31 cellular contexts compared by ENCODE assay signal in the genomic region with DNA sequence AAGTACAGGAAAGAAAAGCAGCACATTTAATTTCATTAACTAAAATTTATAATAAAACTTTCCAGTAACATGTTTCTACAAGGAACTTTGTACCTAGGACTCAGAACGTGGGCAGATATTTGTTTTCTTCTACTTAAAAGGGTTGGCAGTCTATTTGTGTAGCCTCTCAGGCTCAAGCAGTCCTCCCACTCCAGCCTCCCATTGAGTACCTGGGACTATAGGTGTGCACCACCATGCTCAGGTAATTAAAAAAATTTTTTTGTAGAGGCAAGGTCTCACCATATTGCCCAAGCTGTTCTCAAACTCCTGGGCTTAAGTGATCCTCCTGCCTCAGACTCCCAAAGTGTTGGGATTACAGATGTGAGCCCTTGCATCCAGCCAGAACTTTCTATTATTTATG.
"Had no signal": no experiment of that assay in that cellular context is flagged by ENCODE, and none has a peak within 500 bp of the region (broad histone marks: within the 10 kb centered on the region; RNA-seq: fewer than 3 reads in every experiment).

No MANE protein-coding gene starts in this region.

- H3K27me3 ChIP-seq: neural progenitor cell, ovary, spleen, suprapubic skin, testis, tibial artery, transverse colon, upper lobe of right lung, uterus had no signal

- H3K36me3 ChIP-seq: neural progenitor cell, ovary, uterus had no signal

- H3K27me3 Mint-ChIP-seq: progenitor cell of endocrine pancreas; stimulated activated memory B cell treated with anti-CD40 and anti-IgM and Interleukin-4, amounts not matched to agents 10 μg/mL and 1 μg/mL and 100 μg/mL, for 72 hours; stimulated activated naive CD8-positive, alpha-beta T cell treated with anti-CD3 and anti-CD28 coated beads, Interleukin-15, amount 100 ng/mL, for 72 hours; type B pancreatic cell had no signal

- H3K27ac Mint-ChIP-seq: natural killer cell; nephron; neural progenitor cell; progenitor cell of endocrine pancreas; stimulated activated memory B cell treated with anti-CD40 and anti-IgM and Interleukin-4, amounts not matched to agents 10 μg/mL and 1 μg/mL and 100 μg/mL, for 72 hours; type B pancreatic cell had no signal

- ATAC-seq: natural killer cell; psoas muscle; right cardiac atrium; sciatic nerve; stimulated activated memory B cell treated with anti-CD40 and anti-IgM and Interleukin-4, amounts not matched to agents 10 μg/mL and 1 μg/mL and 100 μg/mL, for 72 hours; stimulated activated naive CD8-positive, alpha-beta T cell treated with anti-CD3 and anti-CD28 coated beads, Interleukin-15, amount 100 ng/mL, for 72 hours; stimulated activated naive CD8-positive, alpha-beta T cell treated with anti-CD3 and anti-CD28 coated beads, Interleukin-15, Interleukin-2, amounts not matched to agents 100 U/mL and 50 U/mL, for 24 hours; upper lobe of right lung had no signal

- DNase-seq: natural killer cell; occipital lobe; ovary; posterior cingulate gyrus; psoas muscle; right cardiac atrium; spleen; stimulated activated CD4-positive, alpha-beta T cell treated with anti-CD3 and anti-CD28 coated beads, Interleukin-12 subunit alpha, Interleukin-12 subunit beta, amount 100 ng/mL, for 4 hours; stimulated activated CD4-positive, alpha-beta T cell treated with anti-CD3 and anti-CD28 coated beads, Interleukin-1b, Interleukin-23, amount 100 ng/mL, for 48 hours; stimulated activated CD4-positive, alpha-beta T cell treated with anti-CD3 and anti-CD28 coated beads, Interleukin-4, amount 100 ng/mL, for 1 hour; stimulated activated CD4-positive, alpha-beta T cell treated with anti-CD3 and anti-CD28 coated beads, Interleukin-4, amount 100 ng/mL, for 4 hours; stimulated activated CD8-positive, alpha-beta memory T cell treated with anti-CD3 and anti-CD28 coated beads, Interleukin-4, amount 100 ng/mL, for 48 hours; stimulated activated naive CD4-positive, alpha-beta T cell; stimulated activated naive CD8-positive, alpha-beta T cell treated with anti-CD3 and anti-CD28 coated beads, Interleukin-15, amount 100 ng/mL, for 72 hours; stimulated activated naive CD8-positive, alpha-beta T cell treated with anti-CD3 and anti-CD28 coated beads, Interleukin-15, Interleukin-2, amounts not matched to agents 100 U/mL and 50 U/mL, for 24 hours; substantia nigra; testis; tibial artery; transverse colon; upper lobe of right lung; uterus had no signal

- H3K4me2 ChIP-seq: neural progenitor cell, smooth muscle cell had no signal

- H3K4me3 Mint-ChIP-seq: natural killer cell; nephron; neural progenitor cell; stimulated activated memory B cell treated with anti-CD40 and anti-IgM and Interleukin-4, amounts not matched to agents 10 μg/mL and 1 μg/mL and 100 μg/mL, for 72 hours; stimulated activated naive CD8-positive, alpha-beta T cell treated with anti-CD3 and anti-CD28 coated beads, Interleukin-15, amount 100 ng/mL, for 72 hours; type B pancreatic cell had no signal

- H3K9me3 ChIP-seq: ovary, psoas muscle, suprapubic skin, testis, tibial artery, transverse colon, upper lobe of right lung, uterus had no signal

- H3K4me1 Mint-ChIP-seq: nephron had no signal

- H3K4me1 ChIP-seq: spleen, transverse colon, uterus had no signal

- H3K4me3 ChIP-seq: neural progenitor cell, ovary, psoas muscle, skin epidermis, smooth muscle cell, spleen, suprapubic skin, testis, tibial artery, transverse colon, upper lobe of right lung, uterus had no signal

- H3K9ac ChIP-seq: neural progenitor cell, parathyroid adenoma had no signal

- H3K9me3 Mint-ChIP-seq: natural killer cell; stimulated activated memory B cell treated with anti-CD40 and anti-IgM and Interleukin-4, amounts not matched to agents 10 μg/mL and 1 μg/mL and 100 μg/mL, for 72 hours had no signal

- H2AFZ ChIP-seq: neural progenitor cell, parathyroid adenoma had no signal

- H3K27ac ChIP-seq: ovary, parathyroid adenoma, psoas muscle, spleen, suprapubic skin, testis, tibial artery, transverse colon, upper lobe of right lung, uterus had no signal
